ENCODE assay signal across 1 cellular context in the genomic region with DNA sequence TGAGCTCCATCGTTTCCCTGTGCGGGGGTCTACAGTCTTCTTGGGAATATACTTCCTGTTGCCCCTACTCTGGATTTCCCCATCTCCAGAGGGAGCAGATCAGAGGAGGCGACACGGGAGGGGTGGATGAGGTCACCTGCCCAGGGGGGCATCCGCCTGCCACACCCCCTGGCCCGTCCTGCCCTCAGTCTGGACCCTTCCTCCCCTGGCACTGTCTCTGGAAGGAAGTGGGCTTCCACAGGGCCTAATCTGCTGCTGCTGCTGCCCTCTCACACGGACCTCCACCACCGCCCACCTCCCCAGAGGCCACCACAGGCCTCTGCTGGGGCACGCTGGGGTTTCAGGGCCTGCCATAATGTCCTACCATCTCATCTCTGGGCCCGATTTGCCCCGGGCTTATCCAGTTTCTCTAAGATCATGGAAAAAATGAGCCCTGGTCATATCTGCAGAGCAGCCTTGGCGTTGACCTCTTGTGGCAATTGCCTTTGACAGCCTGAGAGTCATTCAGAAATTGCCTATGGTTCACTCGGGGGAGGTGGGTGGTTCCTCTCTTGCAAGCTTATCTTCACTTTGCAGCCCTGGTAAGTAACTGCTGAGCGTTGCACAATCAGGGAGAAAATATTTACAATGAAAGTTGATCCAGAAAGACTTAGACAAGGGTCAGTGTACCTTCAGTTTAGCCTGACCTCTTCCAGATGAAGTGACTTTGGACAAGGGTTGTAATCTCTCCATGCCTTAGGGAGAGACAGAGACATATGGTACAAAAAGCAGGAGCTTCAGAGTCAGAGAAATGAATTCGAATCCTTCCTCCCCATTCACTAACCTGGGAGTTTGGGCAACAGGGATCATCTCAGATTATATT.
TF ChIP-seq lines count a peak whose summit lies in the region.

No MANE protein-coding gene starts in this region.

TF ChIP-seq in K562, 482 proteins besides CTCF, POLR2A, EP300 and RAD21 (continued from another document):
- TF ChIP-seq CREB3L1 (IDR thresholded peaks at IDR 0.05; ENCODE audit: borderline replicate concordance, low read depth) (peak; percentile 65; the same call in 1 of the 2 replicates), SRF (CRISPR knock-in tag; IDR thresholded peaks at IDR 0.05) (peak in 1 of 2 experiments; percentile 72; a peak in 3 of 4 replicates)
